1 cellular context compared by ENCODE assay signal in the genomic region with DNA sequence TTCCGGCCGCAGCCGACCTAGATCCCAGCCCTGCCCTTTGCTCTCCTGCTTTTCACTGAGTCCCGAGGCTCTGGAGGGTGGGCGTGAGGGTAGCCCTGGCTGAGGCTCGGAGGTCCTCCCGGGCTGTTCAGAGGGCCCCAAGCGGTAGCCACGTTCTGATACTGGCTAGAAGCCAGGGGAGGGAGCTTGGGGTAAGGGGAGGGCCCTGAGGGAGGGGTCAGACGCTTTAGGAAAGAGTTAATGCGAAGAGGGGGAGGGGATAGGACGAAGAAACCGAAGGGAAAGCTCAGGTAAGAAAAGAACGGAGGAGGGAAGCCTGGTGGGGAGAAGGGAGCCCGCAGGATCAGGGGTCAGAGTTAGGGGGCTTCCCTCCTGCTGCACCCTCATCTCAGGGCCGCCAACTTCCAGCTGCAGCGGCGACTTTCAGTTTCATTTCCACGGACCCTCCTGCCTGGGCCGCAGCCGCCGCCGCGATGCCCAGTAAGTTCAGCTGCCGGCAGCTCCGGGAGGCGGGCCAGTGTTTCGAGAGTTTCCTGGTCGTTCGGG.
TF ChIP-seq lines count a peak whose summit lies in the region.

A gene with protein sequence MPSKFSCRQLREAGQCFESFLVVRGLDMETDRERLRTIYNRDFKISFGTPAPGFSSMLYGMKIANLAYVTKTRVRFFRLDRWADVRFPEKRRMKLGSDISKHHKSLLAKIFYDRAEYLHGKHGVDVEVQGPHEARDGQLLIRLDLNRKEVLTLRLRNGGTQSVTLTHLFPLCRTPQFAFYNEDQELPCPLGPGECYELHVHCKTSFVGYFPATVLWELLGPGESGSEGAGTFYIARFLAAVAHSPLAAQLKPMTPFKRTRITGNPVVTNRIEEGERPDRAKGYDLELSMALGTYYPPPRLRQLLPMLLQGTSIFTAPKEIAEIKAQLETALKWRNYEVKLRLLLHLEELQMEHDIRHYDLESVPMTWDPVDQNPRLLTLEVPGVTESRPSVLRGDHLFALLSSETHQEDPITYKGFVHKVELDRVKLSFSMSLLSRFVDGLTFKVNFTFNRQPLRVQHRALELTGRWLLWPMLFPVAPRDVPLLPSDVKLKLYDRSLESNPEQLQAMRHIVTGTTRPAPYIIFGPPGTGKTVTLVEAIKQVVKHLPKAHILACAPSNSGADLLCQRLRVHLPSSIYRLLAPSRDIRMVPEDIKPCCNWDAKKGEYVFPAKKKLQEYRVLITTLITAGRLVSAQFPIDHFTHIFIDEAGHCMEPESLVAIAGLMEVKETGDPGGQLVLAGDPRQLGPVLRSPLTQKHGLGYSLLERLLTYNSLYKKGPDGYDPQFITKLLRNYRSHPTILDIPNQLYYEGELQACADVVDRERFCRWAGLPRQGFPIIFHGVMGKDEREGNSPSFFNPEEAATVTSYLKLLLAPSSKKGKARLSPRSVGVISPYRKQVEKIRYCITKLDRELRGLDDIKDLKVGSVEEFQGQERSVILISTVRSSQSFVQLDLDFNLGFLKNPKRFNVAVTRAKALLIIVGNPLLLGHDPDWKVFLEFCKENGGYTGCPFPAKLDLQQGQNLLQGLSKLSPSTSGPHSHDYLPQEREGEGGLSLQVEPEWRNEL (plus strand): TSS at position 220 of the 546 bp plus-strand sequence. CDS start 254 bp downstream, at position 474.

TF ChIP-seq in K562, 482 proteins besides CTCF, POLR2A, EP300 and RAD21 (continued from another document and continues in another):
- TF ChIP-seq ZNF592 (IDR thresholded peaks at IDR 0.05), result no peak
- TF ChIP-seq, protein P1, sequence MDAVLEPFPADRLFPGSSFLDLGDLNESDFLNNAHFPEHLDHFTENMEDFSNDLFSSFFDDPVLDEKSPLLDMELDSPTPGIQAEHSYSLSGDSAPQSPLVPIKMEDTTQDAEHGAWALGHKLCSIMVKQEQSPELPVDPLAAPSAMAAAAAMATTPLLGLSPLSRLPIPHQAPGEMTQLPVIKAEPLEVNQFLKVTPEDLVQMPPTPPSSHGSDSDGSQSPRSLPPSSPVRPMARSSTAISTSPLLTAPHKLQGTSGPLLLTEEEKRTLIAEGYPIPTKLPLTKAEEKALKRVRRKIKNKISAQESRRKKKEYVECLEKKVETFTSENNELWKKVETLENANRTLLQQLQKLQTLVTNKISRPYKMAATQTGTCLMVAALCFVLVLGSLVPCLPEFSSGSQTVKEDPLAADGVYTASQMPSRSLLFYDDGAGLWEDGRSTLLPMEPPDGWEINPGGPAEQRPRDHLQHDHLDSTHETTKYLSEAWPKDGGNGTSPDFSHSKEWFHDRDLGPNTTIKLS (IDR thresholded peaks at IDR 0.05; ENCODE audit: borderline replicate concordance, low read depth), result no peak
- no peak for TF ChIP-seq BRCA1 (IDR thresholded peaks at IDR 0.05)
- no peak for TF ChIP-seq BRCA1 (CRISPR knock-in tag; IDR thresholded peaks at IDR 0.05)
- TF ChIP-seq HDGF (IDR thresholded peaks at IDR 0.05), result peak; percentile 76; the same call in 1 of the 2 replicates
- no peak for TF ChIP-seq ZC3H11A (IDR thresholded peaks at IDR 0.05; ENCODE audit: low read depth, low read length)
- TF ChIP-seq UBTF (IDR thresholded peaks at IDR 0.05; ENCODE audit: borderline replicate concordance in 1 of 2, low read depth in 2 of 2, low read length in 2 of 2), result peak; percentile 39 to 71; a peak in 2 of 4 replicates
- no peak; the same call in 1 of the 2 replicates for TF ChIP-seq FOSL1 (tag; conservative IDR thresholded peaks at IDR 0.05)
- TF ChIP-seq ELF4 (CRISPR knock-in tag; IDR thresholded peaks at IDR 0.05), result peak; percentile 85
- TF ChIP-seq KDM5B (IDR thresholded peaks at IDR 0.05; ENCODE audit: insufficient replicate concordance, low read depth, low read length), result no peak
- TF ChIP-seq ZNF174 (CRISPR knock-in tag; IDR thresholded peaks at IDR 0.05), result no peak
- TF ChIP-seq TCFL5 (CRISPR knock-in tag; conservative IDR thresholded peaks at IDR 0.05), result no peak
- TF ChIP-seq, protein P2, sequence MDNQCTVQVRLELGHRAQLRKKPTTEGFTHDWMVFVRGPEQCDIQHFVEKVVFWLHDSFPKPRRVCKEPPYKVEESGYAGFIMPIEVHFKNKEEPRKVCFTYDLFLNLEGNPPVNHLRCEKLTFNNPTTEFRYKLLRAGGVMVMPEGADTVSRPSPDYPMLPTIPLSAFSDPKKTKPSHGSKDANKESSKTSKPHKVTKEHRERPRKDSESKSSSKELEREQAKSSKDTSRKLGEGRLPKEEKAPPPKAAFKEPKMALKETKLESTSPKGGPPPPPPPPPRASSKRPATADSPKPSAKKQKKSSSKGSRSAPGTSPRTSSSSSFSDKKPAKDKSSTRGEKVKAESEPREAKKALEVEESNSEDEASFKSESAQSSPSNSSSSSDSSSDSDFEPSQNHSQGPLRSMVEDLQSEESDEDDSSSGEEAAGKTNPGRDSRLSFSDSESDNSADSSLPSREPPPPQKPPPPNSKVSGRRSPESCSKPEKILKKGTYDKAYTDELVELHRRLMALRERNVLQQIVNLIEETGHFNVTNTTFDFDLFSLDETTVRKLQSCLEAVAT (IDR thresholded peaks at IDR 0.05), result peak; percentile 79 to 84; a peak in 3 of 4 replicates
- peak; percentile 94 for TF ChIP-seq ZFPM2 (CRISPR knock-in tag; IDR thresholded peaks at IDR 0.05)
- no peak; the same call in 1 of the 2 replicates for TF ChIP-seq FOXP1 (CRISPR knock-in tag; IDR thresholded peaks at IDR 0.05)
- TF ChIP-seq, protein P3, sequence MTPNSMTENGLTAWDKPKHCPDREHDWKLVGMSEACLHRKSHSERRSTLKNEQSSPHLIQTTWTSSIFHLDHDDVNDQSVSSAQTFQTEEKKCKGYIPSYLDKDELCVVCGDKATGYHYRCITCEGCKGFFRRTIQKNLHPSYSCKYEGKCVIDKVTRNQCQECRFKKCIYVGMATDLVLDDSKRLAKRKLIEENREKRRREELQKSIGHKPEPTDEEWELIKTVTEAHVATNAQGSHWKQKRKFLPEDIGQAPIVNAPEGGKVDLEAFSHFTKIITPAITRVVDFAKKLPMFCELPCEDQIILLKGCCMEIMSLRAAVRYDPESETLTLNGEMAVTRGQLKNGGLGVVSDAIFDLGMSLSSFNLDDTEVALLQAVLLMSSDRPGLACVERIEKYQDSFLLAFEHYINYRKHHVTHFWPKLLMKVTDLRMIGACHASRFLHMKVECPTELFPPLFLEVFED (CRISPR knock-in tag; conservative IDR thresholded peaks at IDR 0.05), result peak; percentile 85
- TF ChIP-seq, protein P4, sequence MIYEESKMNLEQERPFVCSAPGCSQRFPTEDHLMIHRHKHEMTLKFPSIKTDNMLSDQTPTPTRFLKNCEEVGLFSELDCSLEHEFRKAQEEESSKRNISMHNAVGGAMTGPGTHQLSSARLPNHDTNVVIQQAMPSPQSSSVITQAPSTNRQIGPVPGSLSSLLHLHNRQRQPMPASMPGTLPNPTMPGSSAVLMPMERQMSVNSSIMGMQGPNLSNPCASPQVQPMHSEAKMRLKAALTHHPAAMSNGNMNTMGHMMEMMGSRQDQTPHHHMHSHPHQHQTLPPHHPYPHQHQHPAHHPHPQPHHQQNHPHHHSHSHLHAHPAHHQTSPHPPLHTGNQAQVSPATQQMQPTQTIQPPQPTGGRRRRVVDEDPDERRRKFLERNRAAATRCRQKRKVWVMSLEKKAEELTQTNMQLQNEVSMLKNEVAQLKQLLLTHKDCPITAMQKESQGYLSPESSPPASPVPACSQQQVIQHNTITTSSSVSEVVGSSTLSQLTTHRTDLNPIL (CRISPR knock-in tag; IDR thresholded peaks at IDR 0.05), result no peak
- 0 out of 2 replicates have a peak, but pooled peaks have one; percentile 20 for TF ChIP-seq ZNF12 (CRISPR knock-in tag; IDR thresholded peaks at IDR 0.05)
- TF ChIP-seq, protein P5, sequence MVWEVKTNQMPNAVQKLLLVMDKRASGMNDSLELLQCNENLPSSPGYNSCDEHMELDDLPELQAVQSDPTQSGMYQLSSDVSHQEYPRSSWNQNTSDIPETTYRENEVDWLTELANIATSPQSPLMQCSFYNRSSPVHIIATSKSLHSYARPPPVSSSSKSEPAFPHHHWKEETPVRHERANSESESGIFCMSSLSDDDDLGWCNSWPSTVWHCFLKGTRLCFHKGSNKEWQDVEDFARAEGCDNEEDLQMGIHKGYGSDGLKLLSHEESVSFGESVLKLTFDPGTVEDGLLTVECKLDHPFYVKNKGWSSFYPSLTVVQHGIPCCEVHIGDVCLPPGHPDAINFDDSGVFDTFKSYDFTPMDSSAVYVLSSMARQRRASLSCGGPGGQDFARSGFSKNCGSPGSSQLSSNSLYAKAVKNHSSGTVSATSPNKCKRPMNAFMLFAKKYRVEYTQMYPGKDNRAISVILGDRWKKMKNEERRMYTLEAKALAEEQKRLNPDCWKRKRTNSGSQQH (CRISPR knock-in tag; IDR thresholded peaks at IDR 0.05), result peak; percentile 38; the same call in 1 of the 2 replicates
- TF ChIP-seq ZNF347 (CRISPR knock-in tag; IDR thresholded peaks at IDR 0.05; ENCODE audit: low read depth), result peak; percentile 34; the same call in 1 of the 2 replicates
- TF ChIP-seq DIDO1 (tag; IDR thresholded peaks at IDR 0.05; ENCODE audit: low read depth), result no peak
- TF ChIP-seq ZNF79 (CRISPR knock-in tag; IDR thresholded peaks at IDR 0.05; ENCODE audit: low read depth), result no peak
- TF ChIP-seq SAFB (IDR thresholded peaks at IDR 0.05; ENCODE audit: borderline replicate concordance, low read depth, low read length), result no peak
- TF ChIP-seq PHB (CRISPR knock-in tag; IDR thresholded peaks at IDR 0.05), result peak; percentile 95
- no peak; the same call in none of the 2 replicates for TF ChIP-seq JUND (IDR thresholded peaks at IDR 0.05; ENCODE audit: borderline replicate concordance, low read depth, low read length)
- TF ChIP-seq JUND (tag; IDR thresholded peaks at IDR 0.05; ENCODE audit: borderline replicate concordance, low read depth, low read length), result no peak
- peak; percentile 68; the same call in 1 of the 2 replicates for TF ChIP-seq MYC (IDR thresholded peaks at IDR 0.05; ENCODE audit: low read depth, low read length)
- peak; percentile 83 for TF ChIP-seq MYC (CRISPR knock-in tag; IDR thresholded peaks at IDR 0.05; ENCODE audit: borderline replicate concordance, low read depth)
- no peak for TF ChIP-seq ZNF311 (CRISPR knock-in tag; IDR thresholded peaks at IDR 0.05)
- TF ChIP-seq NFE2L1 (tag; IDR thresholded peaks at IDR 0.05; ENCODE audit: borderline replicate concordance, low read depth), result no peak
